ENCODE assay signal across 1 cellular context in the genomic region with DNA sequence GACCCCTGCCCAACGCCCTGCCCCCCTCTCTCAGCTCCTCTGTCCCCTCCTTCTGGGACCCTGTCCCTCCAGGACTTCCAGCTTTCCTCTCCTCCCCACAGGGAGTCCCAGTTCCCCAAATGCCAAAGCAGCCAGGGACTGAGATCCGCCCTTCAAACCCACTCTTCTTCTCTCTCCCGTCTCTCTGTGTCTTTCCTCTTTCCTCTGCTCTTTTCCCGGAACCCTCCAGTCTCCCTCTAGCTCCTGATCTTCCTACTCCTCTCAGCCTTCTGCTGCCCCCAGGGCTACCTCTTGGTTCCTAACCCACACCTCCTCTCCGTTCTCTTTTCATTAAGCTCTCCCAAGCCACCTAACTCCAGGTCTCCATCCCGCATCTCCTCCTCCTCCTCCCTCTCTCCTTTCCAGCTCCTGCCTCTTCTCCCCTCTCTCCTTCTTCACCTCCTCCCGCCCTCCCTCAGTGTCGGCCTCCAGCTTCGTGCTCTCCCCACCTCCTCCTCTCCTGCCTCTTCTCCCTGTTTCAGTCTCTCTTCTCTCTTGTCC.
TF ChIP-seq lines count a peak whose summit lies in the region.

A gene (minus strand): TSS at position 536 of the 540 bp plus-strand sequence. CDS start 555 bp downstream, outside the sequence.

TF ChIP-seq in HEK293, 187 proteins besides CTCF, POLR2A, EP300 and RAD21 (continued from another document and continues in another):
- TF ChIP-seq, protein P1, sequence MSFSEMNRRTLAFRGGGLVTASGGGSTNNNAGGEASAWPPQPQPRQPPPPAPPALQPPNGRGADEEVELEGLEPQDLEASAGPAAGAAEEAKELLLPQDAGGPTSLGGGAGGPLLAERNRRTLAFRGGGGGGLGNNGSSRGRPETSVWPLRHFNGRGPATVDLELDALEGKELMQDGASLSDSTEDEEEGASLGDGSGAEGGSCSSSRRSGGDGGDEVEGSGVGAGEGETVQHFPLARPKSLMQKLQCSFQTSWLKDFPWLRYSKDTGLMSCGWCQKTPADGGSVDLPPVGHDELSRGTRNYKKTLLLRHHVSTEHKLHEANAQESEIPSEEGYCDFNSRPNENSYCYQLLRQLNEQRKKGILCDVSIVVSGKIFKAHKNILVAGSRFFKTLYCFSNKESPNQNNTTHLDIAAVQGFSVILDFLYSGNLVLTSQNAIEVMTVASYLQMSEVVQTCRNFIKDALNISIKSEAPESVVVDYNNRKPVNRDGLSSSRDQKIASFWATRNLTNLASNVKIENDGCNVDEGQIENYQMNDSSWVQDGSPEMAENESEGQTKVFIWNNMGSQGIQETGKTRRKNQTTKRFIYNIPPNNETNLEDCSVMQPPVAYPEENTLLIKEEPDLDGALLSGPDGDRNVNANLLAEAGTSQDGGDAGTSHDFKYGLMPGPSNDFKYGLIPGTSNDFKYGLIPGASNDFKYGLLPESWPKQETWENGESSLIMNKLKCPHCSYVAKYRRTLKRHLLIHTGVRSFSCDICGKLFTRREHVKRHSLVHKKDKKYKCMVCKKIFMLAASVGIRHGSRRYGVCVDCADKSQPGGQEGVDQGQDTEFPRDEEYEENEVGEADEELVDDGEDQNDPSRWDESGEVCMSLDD (tag by site-specific recombination; IDR thresholded peaks at IDR 0.05): no peak; the same call in 1 of the 2 replicates
- TF ChIP-seq ZNF530 (tag by site-specific recombination; IDR thresholded peaks at IDR 0.05; ENCODE audit: low read depth): no peak
- no peak for TF ChIP-seq MEIS1 (CRISPR knock-in tag; IDR thresholded peaks at IDR 0.05; ENCODE audit: borderline replicate concordance)
- TF ChIP-seq SALL2 (tag by site-specific recombination; IDR thresholded peaks at IDR 0.05; ENCODE audit: borderline replicate concordance): no peak
- TF ChIP-seq, protein P2, sequence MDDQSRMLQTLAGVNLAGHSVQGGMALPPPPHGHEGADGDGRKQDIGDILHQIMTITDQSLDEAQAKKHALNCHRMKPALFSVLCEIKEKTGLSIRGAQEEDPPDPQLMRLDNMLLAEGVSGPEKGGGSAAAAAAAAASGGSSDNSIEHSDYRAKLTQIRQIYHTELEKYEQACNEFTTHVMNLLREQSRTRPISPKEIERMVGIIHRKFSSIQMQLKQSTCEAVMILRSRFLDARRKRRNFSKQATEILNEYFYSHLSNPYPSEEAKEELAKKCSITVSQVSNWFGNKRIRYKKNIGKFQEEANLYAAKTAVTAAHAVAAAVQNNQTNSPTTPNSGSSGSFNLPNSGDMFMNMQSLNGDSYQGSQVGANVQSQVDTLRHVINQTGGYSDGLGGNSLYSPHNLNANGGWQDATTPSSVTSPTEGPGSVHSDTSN (CRISPR knock-in tag; IDR thresholded peaks at IDR 0.05): no peak
- TF ChIP-seq ZNF560 (tag by site-specific recombination; IDR thresholded peaks at IDR 0.05; ENCODE audit: borderline replicate concordance): no peak
- TF ChIP-seq, protein P3, sequence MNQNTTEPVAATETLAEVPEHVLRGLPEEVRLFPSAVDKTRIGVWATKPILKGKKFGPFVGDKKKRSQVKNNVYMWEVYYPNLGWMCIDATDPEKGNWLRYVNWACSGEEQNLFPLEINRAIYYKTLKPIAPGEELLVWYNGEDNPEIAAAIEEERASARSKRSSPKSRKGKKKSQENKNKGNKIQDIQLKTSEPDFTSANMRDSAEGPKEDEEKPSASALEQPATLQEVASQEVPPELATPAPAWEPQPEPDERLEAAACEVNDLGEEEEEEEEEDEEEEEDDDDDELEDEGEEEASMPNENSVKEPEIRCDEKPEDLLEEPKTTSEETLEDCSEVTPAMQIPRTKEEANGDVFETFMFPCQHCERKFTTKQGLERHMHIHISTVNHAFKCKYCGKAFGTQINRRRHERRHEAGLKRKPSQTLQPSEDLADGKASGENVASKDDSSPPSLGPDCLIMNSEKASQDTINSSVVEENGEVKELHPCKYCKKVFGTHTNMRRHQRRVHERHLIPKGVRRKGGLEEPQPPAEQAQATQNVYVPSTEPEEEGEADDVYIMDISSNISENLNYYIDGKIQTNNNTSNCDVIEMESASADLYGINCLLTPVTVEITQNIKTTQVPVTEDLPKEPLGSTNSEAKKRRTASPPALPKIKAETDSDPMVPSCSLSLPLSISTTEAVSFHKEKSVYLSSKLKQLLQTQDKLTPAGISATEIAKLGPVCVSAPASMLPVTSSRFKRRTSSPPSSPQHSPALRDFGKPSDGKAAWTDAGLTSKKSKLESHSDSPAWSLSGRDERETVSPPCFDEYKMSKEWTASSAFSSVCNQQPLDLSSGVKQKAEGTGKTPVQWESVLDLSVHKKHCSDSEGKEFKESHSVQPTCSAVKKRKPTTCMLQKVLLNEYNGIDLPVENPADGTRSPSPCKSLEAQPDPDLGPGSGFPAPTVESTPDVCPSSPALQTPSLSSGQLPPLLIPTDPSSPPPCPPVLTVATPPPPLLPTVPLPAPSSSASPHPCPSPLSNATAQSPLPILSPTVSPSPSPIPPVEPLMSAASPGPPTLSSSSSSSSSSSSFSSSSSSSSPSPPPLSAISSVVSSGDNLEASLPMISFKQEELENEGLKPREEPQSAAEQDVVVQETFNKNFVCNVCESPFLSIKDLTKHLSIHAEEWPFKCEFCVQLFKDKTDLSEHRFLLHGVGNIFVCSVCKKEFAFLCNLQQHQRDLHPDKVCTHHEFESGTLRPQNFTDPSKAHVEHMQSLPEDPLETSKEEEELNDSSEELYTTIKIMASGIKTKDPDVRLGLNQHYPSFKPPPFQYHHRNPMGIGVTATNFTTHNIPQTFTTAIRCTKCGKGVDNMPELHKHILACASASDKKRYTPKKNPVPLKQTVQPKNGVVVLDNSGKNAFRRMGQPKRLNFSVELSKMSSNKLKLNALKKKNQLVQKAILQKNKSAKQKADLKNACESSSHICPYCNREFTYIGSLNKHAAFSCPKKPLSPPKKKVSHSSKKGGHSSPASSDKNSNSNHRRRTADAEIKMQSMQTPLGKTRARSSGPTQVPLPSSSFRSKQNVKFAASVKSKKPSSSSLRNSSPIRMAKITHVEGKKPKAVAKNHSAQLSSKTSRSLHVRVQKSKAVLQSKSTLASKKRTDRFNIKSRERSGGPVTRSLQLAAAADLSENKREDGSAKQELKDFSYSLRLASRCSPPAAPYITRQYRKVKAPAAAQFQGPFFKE (tag by site-specific recombination; IDR thresholded peaks at IDR 0.05; ENCODE audit: borderline replicate concordance): no peak
- no peak for TF ChIP-seq ZNF248 (tag by site-specific recombination; IDR thresholded peaks at IDR 0.05)
- no peak; the same call in 1 of the 2 replicates for TF ChIP-seq ZNF791 (tag by site-specific recombination; IDR thresholded peaks at IDR 0.05)
- 0 out of 2 replicates have a peak, but pooled peaks have one; percentile 72 for TF ChIP-seq ZNF501 (tag by site-specific recombination; IDR thresholded peaks at IDR 0.05)
- TF ChIP-seq, protein P4, sequence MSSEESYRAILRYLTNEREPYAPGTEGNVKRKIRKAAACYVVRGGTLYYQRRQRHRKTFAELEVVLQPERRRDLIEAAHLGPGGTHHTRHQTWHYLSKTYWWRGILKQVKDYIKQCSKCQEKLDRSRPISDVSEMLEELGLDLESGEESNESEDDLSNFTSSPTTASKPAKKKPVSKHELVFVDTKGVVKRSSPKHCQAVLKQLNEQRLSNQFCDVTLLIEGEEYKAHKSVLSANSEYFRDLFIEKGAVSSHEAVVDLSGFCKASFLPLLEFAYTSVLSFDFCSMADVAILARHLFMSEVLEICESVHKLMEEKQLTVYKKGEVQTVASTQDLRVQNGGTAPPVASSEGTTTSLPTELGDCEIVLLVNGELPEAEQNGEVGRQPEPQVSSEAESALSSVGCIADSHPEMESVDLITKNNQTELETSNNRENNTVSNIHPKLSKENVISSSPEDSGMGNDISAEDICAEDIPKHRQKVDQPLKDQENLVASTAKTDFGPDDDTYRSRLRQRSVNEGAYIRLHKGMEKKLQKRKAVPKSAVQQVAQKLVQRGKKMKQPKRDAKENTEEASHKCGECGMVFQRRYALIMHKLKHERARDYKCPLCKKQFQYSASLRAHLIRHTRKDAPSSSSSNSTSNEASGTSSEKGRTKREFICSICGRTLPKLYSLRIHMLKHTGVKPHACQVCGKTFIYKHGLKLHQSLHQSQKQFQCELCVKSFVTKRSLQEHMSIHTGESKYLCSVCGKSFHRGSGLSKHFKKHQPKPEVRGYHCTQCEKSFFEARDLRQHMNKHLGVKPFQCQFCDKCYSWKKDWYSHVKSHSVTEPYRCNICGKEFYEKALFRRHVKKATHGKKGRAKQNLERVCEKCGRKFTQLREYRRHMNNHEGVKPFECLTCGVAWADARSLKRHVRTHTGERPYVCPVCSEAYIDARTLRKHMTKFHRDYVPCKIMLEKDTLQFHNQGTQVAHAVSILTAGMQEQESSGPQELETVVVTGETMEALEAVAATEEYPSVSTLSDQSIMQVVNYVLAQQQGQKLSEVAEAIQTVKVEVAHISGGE (tag by site-specific recombination; conservative IDR thresholded peaks at IDR 0.05; ENCODE audit: low read depth): no peak
- TF ChIP-seq OVOL3 (tag by site-specific recombination; IDR thresholded peaks at IDR 0.05): no peak; the same call in 1 of the 2 replicates
- TF ChIP-seq ZNF121 (tag by site-specific recombination; IDR thresholded peaks at IDR 0.05): no peak
- no peak for TF ChIP-seq ZNF544 (tag by site-specific recombination; IDR thresholded peaks at IDR 0.05)
- no peak for TF ChIP-seq ZNF2 (tag by site-specific recombination; IDR thresholded peaks at IDR 0.05)
- no peak for TF ChIP-seq ZNF223 (tag by site-specific recombination; IDR thresholded peaks at IDR 0.05)
- no peak; the same call in 1 of the 2 replicates for TF ChIP-seq ZBTB21 (tag by site-specific recombination; IDR thresholded peaks at IDR 0.05)
- no peak; the same call in none of the 2 replicates for TF ChIP-seq ZBTB7A (tag by site-specific recombination; IDR thresholded peaks at IDR 0.05; ENCODE audit: low read depth)
- TF ChIP-seq BCL11B (tag by site-specific recombination; IDR thresholded peaks at IDR 0.05; ENCODE audit: low read depth): peak; percentile 88
- no peak for TF ChIP-seq TRIM28 (IDR thresholded peaks at IDR 0.05; ENCODE audit: borderline replicate concordance, low read length)
- TF ChIP-seq ZNF555 (tag by site-specific recombination; conservative IDR thresholded peaks at IDR 0.05): no peak
- TF ChIP-seq ZNF521 (tag by site-specific recombination; IDR thresholded peaks at IDR 0.05): no peak
- TF ChIP-seq ZNF596 (tag by site-specific recombination; IDR thresholded peaks at IDR 0.05): no peak; the same call in 1 of the 2 replicates
- TF ChIP-seq, protein P5, sequence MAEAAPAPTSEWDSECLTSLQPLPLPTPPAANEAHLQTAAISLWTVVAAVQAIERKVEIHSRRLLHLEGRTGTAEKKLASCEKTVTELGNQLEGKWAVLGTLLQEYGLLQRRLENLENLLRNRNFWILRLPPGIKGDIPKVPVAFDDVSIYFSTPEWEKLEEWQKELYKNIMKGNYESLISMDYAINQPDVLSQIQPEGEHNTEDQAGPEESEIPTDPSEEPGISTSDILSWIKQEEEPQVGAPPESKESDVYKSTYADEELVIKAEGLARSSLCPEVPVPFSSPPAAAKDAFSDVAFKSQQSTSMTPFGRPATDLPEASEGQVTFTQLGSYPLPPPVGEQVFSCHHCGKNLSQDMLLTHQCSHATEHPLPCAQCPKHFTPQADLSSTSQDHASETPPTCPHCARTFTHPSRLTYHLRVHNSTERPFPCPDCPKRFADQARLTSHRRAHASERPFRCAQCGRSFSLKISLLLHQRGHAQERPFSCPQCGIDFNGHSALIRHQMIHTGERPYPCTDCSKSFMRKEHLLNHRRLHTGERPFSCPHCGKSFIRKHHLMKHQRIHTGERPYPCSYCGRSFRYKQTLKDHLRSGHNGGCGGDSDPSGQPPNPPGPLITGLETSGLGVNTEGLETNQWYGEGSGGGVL (tag by site-specific recombination; IDR thresholded peaks at IDR 0.05): peak; percentile 100
- TF ChIP-seq, protein P6, sequence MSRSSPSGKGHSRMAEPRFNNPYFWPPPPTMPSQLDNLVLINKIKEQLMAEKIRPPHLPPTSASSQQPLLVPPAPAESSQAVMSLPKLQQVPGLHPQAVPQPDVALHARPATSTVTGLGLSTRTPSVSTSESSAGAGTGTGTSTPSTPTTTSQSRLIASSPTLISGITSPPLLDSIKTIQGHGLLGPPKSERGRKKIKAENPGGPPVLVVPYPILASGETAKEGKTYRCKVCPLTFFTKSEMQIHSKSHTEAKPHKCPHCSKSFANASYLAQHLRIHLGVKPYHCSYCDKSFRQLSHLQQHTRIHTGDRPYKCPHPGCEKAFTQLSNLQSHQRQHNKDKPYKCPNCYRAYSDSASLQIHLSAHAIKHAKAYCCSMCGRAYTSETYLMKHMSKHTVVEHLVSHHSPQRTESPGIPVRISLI (tag by site-specific recombination; IDR thresholded peaks at IDR 0.05): no peak
- no peak for TF ChIP-seq ZNF654 (tag by site-specific recombination; IDR thresholded peaks at IDR 0.05; ENCODE audit: low read depth)
- TF ChIP-seq, protein P7, sequence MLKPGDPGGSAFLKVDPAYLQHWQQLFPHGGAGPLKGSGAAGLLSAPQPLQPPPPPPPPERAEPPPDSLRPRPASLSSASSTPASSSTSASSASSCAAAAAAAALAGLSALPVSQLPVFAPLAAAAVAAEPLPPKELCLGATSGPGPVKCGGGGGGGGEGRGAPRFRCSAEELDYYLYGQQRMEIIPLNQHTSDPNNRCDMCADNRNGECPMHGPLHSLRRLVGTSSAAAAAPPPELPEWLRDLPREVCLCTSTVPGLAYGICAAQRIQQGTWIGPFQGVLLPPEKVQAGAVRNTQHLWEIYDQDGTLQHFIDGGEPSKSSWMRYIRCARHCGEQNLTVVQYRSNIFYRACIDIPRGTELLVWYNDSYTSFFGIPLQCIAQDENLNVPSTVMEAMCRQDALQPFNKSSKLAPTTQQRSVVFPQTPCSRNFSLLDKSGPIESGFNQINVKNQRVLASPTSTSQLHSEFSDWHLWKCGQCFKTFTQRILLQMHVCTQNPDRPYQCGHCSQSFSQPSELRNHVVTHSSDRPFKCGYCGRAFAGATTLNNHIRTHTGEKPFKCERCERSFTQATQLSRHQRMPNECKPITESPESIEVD (tag by site-specific recombination; IDR thresholded peaks at IDR 0.05): no peak
- 0 out of 2 replicates have a peak, but pooled peaks have one; percentile 9 for TF ChIP-seq ZNF394 (tag by site-specific recombination; IDR thresholded peaks at IDR 0.05; ENCODE audit: borderline replicate concordance)
- TF ChIP-seq ZNF350 (tag by site-specific recombination; IDR thresholded peaks at IDR 0.05): no peak
- TF ChIP-seq ZNF529 (tag by site-specific recombination; IDR thresholded peaks at IDR 0.05; ENCODE audit: insufficient replicate concordance): no peak
- no peak for TF ChIP-seq ZNF624 (tag by site-specific recombination; IDR thresholded peaks at IDR 0.05)
- TF ChIP-seq, protein P8, sequence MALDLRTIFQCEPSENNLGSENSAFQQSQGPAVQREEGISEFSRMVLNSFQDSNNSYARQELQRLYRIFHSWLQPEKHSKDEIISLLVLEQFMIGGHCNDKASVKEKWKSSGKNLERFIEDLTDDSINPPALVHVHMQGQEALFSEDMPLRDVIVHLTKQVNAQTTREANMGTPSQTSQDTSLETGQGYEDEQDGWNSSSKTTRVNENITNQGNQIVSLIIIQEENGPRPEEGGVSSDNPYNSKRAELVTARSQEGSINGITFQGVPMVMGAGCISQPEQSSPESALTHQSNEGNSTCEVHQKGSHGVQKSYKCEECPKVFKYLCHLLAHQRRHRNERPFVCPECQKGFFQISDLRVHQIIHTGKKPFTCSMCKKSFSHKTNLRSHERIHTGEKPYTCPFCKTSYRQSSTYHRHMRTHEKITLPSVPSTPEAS (tag by site-specific recombination; IDR thresholded peaks at IDR 0.05): no peak
- TF ChIP-seq ZNF221 (tag by site-specific recombination; IDR thresholded peaks at IDR 0.05; ENCODE audit: borderline replicate concordance): no peak
